ENCODE assay signal across 1 cellular context in genomic region chr9:19408693-19409405, GRCh38.
TF ChIP-seq lines count a peak whose summit lies in the region.

Gene ACER2, plus strand, starts transcription at chr9:19409009. Its CDS starts 76 bp downstream, at chr9:19409085.

TF ChIP-seq in HEK293, 187 proteins besides CTCF, POLR2A, EP300 and RAD21 (continued from another document):
- TF ChIP-seq, protein P1, sequence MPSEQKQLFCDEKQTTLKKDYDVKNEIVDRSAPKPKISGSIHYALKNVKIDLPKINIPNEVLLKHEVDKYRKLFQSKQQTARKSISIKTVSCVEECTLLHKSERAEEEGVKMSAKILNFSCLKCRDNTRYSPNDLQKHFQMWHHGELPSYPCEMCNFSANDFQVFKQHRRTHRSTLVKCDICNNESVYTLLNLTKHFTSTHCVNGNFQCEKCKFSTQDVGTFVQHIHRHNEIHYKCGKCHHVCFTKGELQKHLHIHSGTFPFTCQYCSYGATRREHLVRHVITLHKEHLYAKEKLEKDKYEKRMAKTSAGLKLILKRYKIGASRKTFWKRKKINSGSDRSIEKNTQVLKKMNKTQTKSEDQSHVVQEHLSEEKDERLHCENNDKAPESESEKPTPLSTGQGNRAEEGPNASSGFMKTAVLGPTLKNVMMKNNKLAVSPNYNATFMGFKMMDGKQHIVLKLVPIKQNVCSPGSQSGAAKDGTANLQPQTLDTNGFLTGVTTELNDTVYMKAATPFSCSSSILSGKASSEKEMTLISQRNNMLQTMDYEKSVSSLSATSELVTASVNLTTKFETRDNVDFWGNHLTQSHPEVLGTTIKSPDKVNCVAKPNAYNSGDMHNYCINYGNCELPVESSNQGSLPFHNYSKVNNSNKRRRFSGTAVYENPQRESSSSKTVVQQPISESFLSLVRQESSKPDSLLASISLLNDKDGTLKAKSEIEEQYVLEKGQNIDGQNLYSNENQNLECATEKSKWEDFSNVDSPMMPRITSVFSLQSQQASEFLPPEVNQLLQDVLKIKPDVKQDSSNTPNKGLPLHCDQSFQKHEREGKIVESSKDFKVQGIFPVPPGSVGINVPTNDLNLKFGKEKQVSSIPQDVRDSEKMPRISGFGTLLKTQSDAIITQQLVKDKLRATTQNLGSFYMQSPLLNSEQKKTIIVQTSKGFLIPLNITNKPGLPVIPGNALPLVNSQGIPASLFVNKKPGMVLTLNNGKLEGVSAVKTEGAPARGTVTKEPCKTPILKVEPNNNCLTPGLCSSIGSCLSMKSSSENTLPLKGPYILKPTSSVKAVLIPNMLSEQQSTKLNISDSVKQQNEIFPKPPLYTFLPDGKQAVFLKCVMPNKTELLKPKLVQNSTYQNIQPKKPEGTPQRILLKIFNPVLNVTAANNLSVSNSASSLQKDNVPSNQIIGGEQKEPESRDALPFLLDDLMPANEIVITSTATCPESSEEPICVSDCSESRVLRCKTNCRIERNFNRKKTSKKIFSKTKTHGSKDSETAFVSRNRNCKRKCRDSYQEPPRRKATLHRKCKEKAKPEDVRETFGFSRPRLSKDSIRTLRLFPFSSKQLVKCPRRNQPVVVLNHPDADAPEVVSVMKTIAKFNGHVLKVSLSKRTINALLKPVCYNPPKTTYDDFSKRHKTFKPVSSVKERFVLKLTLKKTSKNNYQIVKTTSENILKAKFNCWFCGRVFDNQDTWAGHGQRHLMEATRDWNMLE (tag by site-specific recombination; conservative IDR thresholded peaks at IDR 0.05; ENCODE audit: low read depth) = no peak
- TF ChIP-seq ZNF311 (tag by site-specific recombination; IDR thresholded peaks at IDR 0.05; ENCODE audit: borderline replicate concordance) (no peak), REPIN1 (tag by site-specific recombination; IDR thresholded peaks at IDR 0.05; ENCODE audit: low read depth) (no peak), ZNF48 (tag by site-specific recombination; IDR thresholded peaks at IDR 0.05) (no peak), ZNF362 (tag by site-specific recombination; IDR thresholded peaks at IDR 0.05) (no peak), ZNF121 (tag by site-specific recombination; IDR thresholded peaks at IDR 0.05) (no peak), OVOL3 (tag by site-specific recombination; IDR thresholded peaks at IDR 0.05) (0 out of 2 replicates have a peak, but pooled peaks have one; percentile 25), ZBTB7A (tag by site-specific recombination; IDR thresholded peaks at IDR 0.05; ENCODE audit: low read depth) (no peak), ZSCAN16 (tag by site-specific recombination; IDR thresholded peaks at IDR 0.05) (0 out of 2 replicates have a peak, but pooled peaks have one; percentile 21), ZSCAN18 (tag by site-specific recombination; IDR thresholded peaks at IDR 0.05) (no peak), ZNF792 (tag by site-specific recombination; IDR thresholded peaks at IDR 0.05) (0 out of 2 replicates have a peak, but pooled peaks have one; percentile 5)
- TF ChIP-seq, protein P2, sequence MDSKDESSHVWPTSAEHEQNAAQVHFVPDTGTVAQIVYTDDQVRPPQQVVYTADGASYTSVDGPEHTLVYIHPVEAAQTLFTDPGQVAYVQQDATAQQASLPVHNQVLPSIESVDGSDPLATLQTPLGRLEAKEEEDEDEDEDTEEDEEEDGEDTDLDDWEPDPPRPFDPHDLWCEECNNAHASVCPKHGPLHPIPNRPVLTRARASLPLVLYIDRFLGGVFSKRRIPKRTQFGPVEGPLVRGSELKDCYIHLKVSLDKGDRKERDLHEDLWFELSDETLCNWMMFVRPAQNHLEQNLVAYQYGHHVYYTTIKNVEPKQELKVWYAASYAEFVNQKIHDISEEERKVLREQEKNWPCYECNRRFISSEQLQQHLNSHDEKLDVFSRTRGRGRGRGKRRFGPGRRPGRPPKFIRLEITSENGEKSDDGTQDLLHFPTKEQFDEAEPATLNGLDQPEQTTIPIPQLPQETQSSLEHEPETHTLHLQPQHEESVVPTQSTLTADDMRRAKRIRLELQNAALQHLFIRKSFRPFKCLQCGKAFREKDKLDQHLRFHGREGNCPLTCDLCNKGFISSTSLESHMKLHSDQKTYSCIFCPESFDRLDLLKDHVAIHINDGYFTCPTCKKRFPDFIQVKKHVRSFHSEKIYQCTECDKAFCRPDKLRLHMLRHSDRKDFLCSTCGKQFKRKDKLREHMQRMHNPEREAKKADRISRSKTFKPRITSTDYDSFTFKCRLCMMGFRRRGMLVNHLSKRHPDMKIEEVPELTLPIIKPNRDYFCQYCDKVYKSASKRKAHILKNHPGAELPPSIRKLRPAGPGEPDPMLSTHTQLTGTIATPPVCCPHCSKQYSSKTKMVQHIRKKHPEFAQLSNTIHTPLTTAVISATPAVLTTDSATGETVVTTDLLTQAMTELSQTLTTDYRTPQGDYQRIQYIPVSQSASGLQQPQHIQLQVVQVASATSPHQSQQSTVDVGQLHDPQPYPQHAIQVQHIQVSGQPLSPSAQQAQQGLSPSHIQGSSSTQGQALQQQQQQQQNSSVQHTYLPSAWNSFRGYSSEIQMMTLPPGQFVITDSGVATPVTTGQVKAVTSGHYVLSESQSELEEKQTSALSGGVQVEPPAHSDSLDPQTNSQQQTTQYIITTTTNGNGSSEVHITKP (tag by site-specific recombination; IDR thresholded peaks at IDR 0.05) = peak; percentile 35; the same call in 1 of the 2 replicates
